ENCODE assay signal across 8 cellular contexts in genomic region chr11:69640995-69641581, GRCh38. TPM values are rescaled to one million over a fixed set of nuclear protein-coding genes. Genes with fewer than 3 reads are reported as not detected.
DNase-seq lines count a peak whose midpoint lies in the region; ATAC-seq, FAIRE-seq and TF ChIP-seq lines count a peak whose summit lies in the region.

CCND1 (plus strand) TSS chr11:69641156; CDS start chr11:69641314, 158 bp downstream.

- POLR2A ChIA-PET in HCT116 (lab: Charles Lee), result interaction anchor here (0.6 to 1.5 kb wide), 3 partner anchors 12 to 671 kb away, joined by 3 read pairs; partner anchors contain the start of gene MYEOV

- no peak within 1 kb of the TSS for H2AFZ ChIP-seq in HCT116 (ENCODE audit: low read depth, low read length, poor library complexity, severe bottlenecking)
- peak within 1 kb of the TSS; percentile 81 for H2AFZ ChIP-seq in hepatocyte

- H3K36me3 Mint-ChIP-seq in CD14-positive monocyte, result peaks cover 2 to 3% of the 10 kb centered on the region in 2 donors

- TF ChIP-seq CTCF in CD14-positive monocyte (IDR thresholded peaks at IDR 0.05) (no peak), HCT116 (IDR thresholded peaks at IDR 0.05 in 2 of 3, conservative IDR thresholded peaks at IDR 0.05 in 1 of 3; ENCODE audit: borderline replicate concordance in 1 of 3, insufficient read depth in 1 of 3, low read depth in 2 of 3, low read length in 2 of 3) (no peak), astrocyte of the spinal cord (IDR thresholded peaks at IDR 0.05; ENCODE audit: low read depth, low read length) (peak; percentile 41), hepatocyte (IDR thresholded peaks at IDR 0.05; ENCODE audit: poor library complexity) (peak; percentile 28), prostate gland (IDR thresholded peaks at IDR 0.05) (peak in 2 of 4 experiments; percentile 32 to 38)

- peak within 1 kb of the TSS; percentile 90 for H3K4me2 ChIP-seq in HCT116 (ENCODE audit: low read length)
- peak within 1 kb of the TSS; percentile 92 for H3K4me2 ChIP-seq in hepatocyte

- peak within 1 kb of the TSS; percentile 100 for H3K9ac ChIP-seq in HCT116 (ENCODE audit: low read length)

- H3K4me1 ChIP-seq in HCT116 (ENCODE audit: control insufficient read depth in 1 of 2, insufficient read depth in 2 of 2, low read length in 2 of 2), result peaks cover 14 to 77% of the 10 kb centered on the region in 2 experiments
- H3K4me1 ChIP-seq in hepatocyte (ENCODE audit: insufficient read depth), result peaks cover 59% of the 10 kb centered on the region
- H3K4me1 ChIP-seq in prostate gland (replicated peaks), result peaks cover 43% of the 10 kb centered on the region

- DNase-seq in CD14-positive monocyte (ENCODE audit: low spot score) (no peak), HCT116 (ENCODE audit: low read depth, low spot score) (peak; percentile 85), RCC 7860 (ENCODE audit: low spot score) (peak; percentile 92), astrocyte of the spinal cord (ENCODE audit: low read depth, low spot score) (peak; percentile 93), hepatocyte (ENCODE audit: low spot score) (peak; percentile 92), prostate gland (ENCODE audit: low spot score) (peak; percentile 80)

- TF ChIP-seq POLR2A in HCT116 (IDR thresholded peaks at IDR 0.05; ENCODE audit: borderline replicate concordance, extremely low read depth, insufficient read depth, insufficient read length) (peak; percentile 98), prostate gland (IDR thresholded peaks at IDR 0.05) (peak; percentile 72)

- peak within 1 kb of the TSS; percentile 96 to 99 for H3K4me3 ChIP-seq in HCT116 (replicated peaks in 1 of 2; ENCODE audit: low read depth in 1 of 2, low read length in 2 of 2)
- H3K4me3 ChIP-seq in astrocyte of the spinal cord (ENCODE audit: low read depth, low read length), result peak within 1 kb of the TSS; percentile 89
- peak within 1 kb of the TSS; percentile 85 for H3K4me3 ChIP-seq in hepatocyte
- H3K4me3 ChIP-seq in prostate gland, result peak within 1 kb of the TSS; percentile 87 to 99

- peaks cover 34% of the 10 kb centered on the region for H3K4me1 Mint-ChIP-seq in CD14-positive monocyte

- H3K27ac ChIP-seq in HCT116 (ENCODE audit: low read depth, low read length), result peak within 1 kb of the TSS; percentile 96
- H3K27ac ChIP-seq in hepatocyte, result peak within 1 kb of the TSS; percentile 94
- peak within 1 kb of the TSS; percentile 91 to 93 for H3K27ac ChIP-seq in prostate gland

- peaks cover 0 to 25% (median 10%) of the 10 kb centered on the region in 7 donors for H3K9me3 Mint-ChIP-seq in CD14-positive monocyte

- no peaks in the 10 kb centered on the region for H3K27me3 ChIP-seq in HCT116 (ENCODE audit: insufficient read depth, low read length)
- H3K27me3 ChIP-seq in hepatocyte, result peaks cover 12% of the 10 kb centered on the region
- H3K27me3 ChIP-seq in prostate gland (replicated peaks; ENCODE audit: insufficient read depth), result no peaks in the 10 kb centered on the region

- peaks cover 9 to 30% of the 10 kb centered on the region in 2 experiments; a peak in 3 of 4 replicates for H3K36me3 ChIP-seq in HCT116 (ENCODE audit: control insufficient read depth in 1 of 2, insufficient read depth in 2 of 2, low read length in 2 of 2)
- H3K36me3 ChIP-seq in hepatocyte (replicated peaks; ENCODE audit: insufficient read depth, low read depth), result no peaks in the 10 kb centered on the region
- H3K36me3 ChIP-seq in prostate gland, result no peaks in the 10 kb centered on the region

- H4K20me1 ChIP-seq in HCT116 (ENCODE audit: insufficient read depth) (peaks cover 23% of the 10 kb centered on the region; the same call in 1 of the 2 replicates), hepatocyte (ENCODE audit: insufficient read depth, poor library complexity, severe bottlenecking) (peaks cover 15% of the 10 kb centered on the region)

- in situ Hi-C loops in astrocyte of the spinal cord (cut with HindIII; ENCODE audit: low sequenced_read_pairs), result no loop called here

- TF ChIP-seq RAD21 in HCT116 (IDR thresholded peaks at IDR 0.05; ENCODE audit: low read depth), result no peak

- H3K27me3 Mint-ChIP-seq in CD14-positive monocyte (ENCODE audit: low read depth in 3 of 3), result peaks cover 59 to 85% (median 64%) of the 10 kb centered on the region in 3 donors

- under 1% methylated on average over 44 of the region's 49 CpGs for WGBS in hepatocyte (ENCODE audit: low lambda C conversion rate, missing lambda C conversion rate)
- under 1% methylated on average over 46 of the region's 49 CpGs for WGBS in prostate gland

- no peak for FAIRE-seq in RCC 7860 (lab: Jason Lieb, UNC)

- peaks cover 63% of the 10 kb centered on the region for H3K79me2 ChIP-seq in HCT116 (ENCODE audit: insufficient read depth, low read length)
- H3K79me2 ChIP-seq in hepatocyte, result peaks cover 39% of the 10 kb centered on the region

- H3K9me2 ChIP-seq in HCT116 (ENCODE audit: insufficient read depth) (no peaks in the 10 kb centered on the region), hepatocyte (replicated peaks; ENCODE audit: insufficient read depth) (no peaks in the 10 kb centered on the region)

- CTCF ChIA-PET in HCT116 (lab: Charles Lee), result interaction anchor here (0.9 kb wide), 1 partner anchor 540 kb away, joined by 3 read pairs; no protein-coding TSS in a partner anchor

- RAD21 ChIA-PET in HCT116 (lab: Charles Lee; ENCODE audit: low non-redundant PET in 1 of 2, low total read pairs in 2 of 2, uncharacterized antibody in 2 of 2, unreplicated experiment in 2 of 2), result interaction anchor here in 1 of 2 experiments (0.7 kb wide), 1 partner anchor 347 kb away, joined by 3 read pairs; the partner anchor contains the start of gene MYEOV

- intact Hi-C loops in CD14-positive monocyte (cut with micrococcal nuclease), result loop anchor here (5.0 kb wide), 2 partner anchors 246 to 349 kb away; partner anchors contain the start of gene MYEOV (in 1 of the 2)
- intact Hi-C loops in HCT116 (cut with micrococcal nuclease), result loop anchor here (1.0 kb wide), 1 partner anchor 347 kb away; the partner anchor contains the start of gene MYEOV
- intact Hi-C loops in prostate gland (cut with DNase I), result loop anchor here (5.0 to 10.0 kb wide), 4 partner anchors 514 to 806 kb away; partner anchors contain the start of gene MRGPRF

- peak within 1 kb of the TSS; percentile 73 to 85 for H3K4me3 Mint-ChIP-seq in CD14-positive monocyte

- BruUV-seq in HCT116 (replicated peaks; lab: Mats Ljungman, UMichigan), result TSS peak; percentile 77

- H3K27ac Mint-ChIP-seq in CD14-positive monocyte, result no peak within 1 kb of the TSS

- ATAC-seq in HCT116, result peak; percentile 28
- ATAC-seq in HG03460 (IDR thresholded peaks at IDR 0.05; ENCODE audit: unreplicated experiment), result no peak
- ATAC-seq in HG02588 (IDR thresholded peaks at IDR 0.05; ENCODE audit: unreplicated experiment), result no peak

- H3K9me3 ChIP-seq in HCT116 (ENCODE audit: control insufficient read depth in 1 of 2, insufficient read depth in 1 of 2, low read depth in 1 of 2, low read length in 2 of 2), result no peaks in the 10 kb centered on the region
- H3K9me3 ChIP-seq in hepatocyte (ENCODE audit: low read depth), result no peaks in the 10 kb centered on the region
- H3K9me3 ChIP-seq in prostate gland, result no peaks in the 10 kb centered on the region

TF ChIP-seq in HCT116, 20 proteins besides CTCF, POLR2A, EP300 and RAD21:
- TF ChIP-seq SRF (IDR thresholded peaks at IDR 0.05; ENCODE audit: low read depth) (no peak), TCF7L2 (IDR thresholded peaks at IDR 0.05; ENCODE audit: borderline replicate concordance, extremely low read depth, insufficient read depth, insufficient read length) (peak; percentile 96), EZH2 (IDR thresholded peaks at IDR 0.05) (no peak), REST (IDR thresholded peaks at IDR 0.05; ENCODE audit: low read depth) (no peak), CBX3 (IDR thresholded peaks at IDR 0.05; ENCODE audit: low read depth) (no peak), JUND (IDR thresholded peaks at IDR 0.05) (no peak), SP1 (IDR thresholded peaks at IDR 0.05; ENCODE audit: low read depth) (no peak), SIN3A (IDR thresholded peaks at IDR 0.05; ENCODE audit: low read depth) (no peak), EGR1 (IDR thresholded peaks at IDR 0.05; ENCODE audit: low read depth) (no peak), FOSL1 (IDR thresholded peaks at IDR 0.05; ENCODE audit: low read depth) (no peak), ELF1 (IDR thresholded peaks at IDR 0.05; ENCODE audit: borderline replicate concordance, low read depth) (no peak), POLR2AphosphoS5 (IDR thresholded peaks at IDR 0.05; ENCODE audit: low read depth, low read length) (peak; percentile 99), CEBPB (IDR thresholded peaks at IDR 0.05; ENCODE audit: low read depth) (no peak), YY1 (IDR thresholded peaks at IDR 0.05; ENCODE audit: extremely low read depth, insufficient replicate concordance, low read depth, low read length) (peak; percentile 66)

RNA-seq across cellular contexts. Expression of gene CCND1, which starts in this region (rescaled TPM):
- polyA plus RNA-seq in CD14-positive monocyte, result not detected
- 601 TPM for total RNA-seq in HCT116 (2021; ENCODE audit: unreplicated experiment)
- 284 and 460 TPM in 2 replicates for polyA plus RNA-seq in HCT116 (2012)
- 69.6 and 80.2 TPM in 2 replicates for total RNA-seq in hepatocyte
- polyA plus RNA-seq in hepatocyte, result 81.9 and 82.9 TPM in 2 replicates
- total RNA-seq in prostate gland, result 100 to 1,000 TPM in 1 of 2 donors, 10 to 100 TPM in 1; 69.2 to 188 TPM

Comparison
In these comparisons a context has a peak if more than half of its experiments do, and no peak if none do; other contexts are left out.
1. RNA of gene CCND1 (polyA plus RNA-seq): 81.9 to 82.9 TPM in hepatocyte; not detected in CD14-positive monocyte; every median in the first group is over 10 times any median in the second.
2. CTCF ChIP-seq: peak in astrocyte of the spinal cord (single experiment) and hepatocyte (single experiment); none in CD14-positive monocyte (single experiment) and HCT116 (0 of 3).
3. Peak in every context shown above with its lines, with median percentiles within 50 percentile points of each other: H3K27ac ChIP-seq and H3K4me3 ChIP-seq.